Comparison of ENCODE assay signal across 19 cellular contexts in genomic region chr22:38953091-38953490, GRCh38. TPM values are rescaled to one million over a fixed set of nuclear protein-coding genes. Genes with fewer than 3 reads are reported as not detected.
DNase-seq lines count a peak whose midpoint lies in the region; TF ChIP-seq lines count a peak whose summit lies in the region.
"Had no signal": no experiment of that assay in that cellular context is flagged by ENCODE, and none has a peak within 500 bp of the region (broad histone marks: within the 10 kb centered on the region; RNA-seq: fewer than 3 reads in every experiment).

No MANE protein-coding gene starts in this region.

- H3K4me1 Mint-ChIP-seq in activated T-cell treated with anti-CD3 and anti-CD28 coated beads, Interleukin-2, amount 50 U/mL, for 24 hours (ENCODE audit: low read depth): peaks cover 27% of the 10 kb centered on the region
- peaks cover 90% of the 10 kb centered on the region for H3K4me1 Mint-ChIP-seq in dendritic cell treated with granulocyte-macrophage colony-stimulating factor and Interleukin-4, amounts not matched to agents 40 ng/mL and 50 ng/mL, for 4 days (ENCODE audit: low read depth)

- H3K36me3 ChIP-seq in KMS-11 (ENCODE audit: insufficient read depth): no peaks in the 10 kb centered on the region
- H3K36me3 ChIP-seq: adrenal gland, vagina had no signal

- H3K4me1 ChIP-seq in KMS-11 (ENCODE audit: low read depth, poor library complexity, severe bottlenecking): peaks cover 21% of the 10 kb centered on the region
- H3K4me1 ChIP-seq: adrenal gland, vagina had no signal

- DNase-seq in activated T-cell treated with anti-CD3 and anti-CD28 coated beads, Interleukin-2, amount 50 U/mL, for 24 hours: no peak
- DNase-seq in activated T-cell treated with anti-CD3 and anti-CD28 coated beads, Interleukin-2, amount 50 U/mL, for 1 hour: no peak
- DNase-seq in posterior vena cava (ENCODE audit: low spot score) (peak; percentile 57), ACHN (no peak), AG08396 (ENCODE audit: low spot score) (no peak), NCI-H128 (lab: John Stamatoyannopoulos, UW; ENCODE audit: unreplicated experiment) (no peak)
- DNase-seq: adrenal gland; CD4-positive, CD25-positive, alpha-beta regulatory T cell; mesendoderm; NCI-H187 treated with DMSO at 0.1 percent for 48 hours; NCI-H2227 treated with DMSO at 0.1 percent for 48 hours; stimulated activated CD4-positive, alpha-beta T cell treated with anti-CD3 and anti-CD28 coated beads, Interleukin-4, amount 100 ng/mL, for 4 hours had no signal

- no peak overlapping the region for H3K27ac ChIP-seq in KMS-11
- H3K27ac ChIP-seq: adrenal gland, vagina had no signal

- H3K27me3 ChIP-seq in KMS-11 (ENCODE audit: insufficient read depth, low read depth): peaks cover 10% of the 10 kb centered on the region; the same call in 1 of the 2 replicates
- H3K27me3 ChIP-seq: adrenal gland, vagina had no signal

- in situ Hi-C loops in ACHN (cut with HindIII; ENCODE audit: low pct_ligation_motif_present, low pct_unique_long_range_greater_than_20kb, low sequenced_read_pairs): no loop called here

- H4K20me1 ChIP-seq in KMS-11 (ENCODE audit: insufficient read depth): no peaks in the 10 kb centered on the region

- H2AFZ ChIP-seq in KMS-11 (ENCODE audit: low read depth): no peak overlapping the region

- intact Hi-C loops in dendritic cell treated with granulocyte-macrophage colony-stimulating factor and Interleukin-4, amounts not matched to agents 40 ng/mL and 50 ng/mL, for 4 days (cut with micrococcal nuclease): no loop called here
- intact Hi-C loops in posterior vena cava (cut with DNase I): no loop called here

- H3K4me3 ChIP-seq in KMS-11 (IDR thresholded peaks at IDR 0.05; ENCODE audit: insufficient read depth, low read depth, low read length): no peak overlapping the region
- H3K4me3 ChIP-seq: adrenal gland, vagina had no signal

- H3K9ac ChIP-seq in KMS-11: peak overlapping the region; percentile 45; the same call in 1 of the 2 replicates

- no peak for TF ChIP-seq CTCF in KMS-11 (conservative IDR thresholded peaks at IDR 0.05; ENCODE audit: low read depth, low read length)

- H3K79me2 ChIP-seq in KMS-11 (ENCODE audit: insufficient read depth, low read depth): no peaks in the 10 kb centered on the region

- peaks cover 22% of the 10 kb centered on the region for H3K27me3 Mint-ChIP-seq in activated T-cell treated with anti-CD3 and anti-CD28 coated beads, Interleukin-2, amount 50 U/mL, for 24 hours
- H3K27me3 Mint-ChIP-seq in dendritic cell treated with granulocyte-macrophage colony-stimulating factor and Interleukin-4, amounts not matched to agents 40 ng/mL and 50 ng/mL, for 4 days: peaks cover 46% of the 10 kb centered on the region
- H3K27me3 Mint-ChIP-seq: CD4-positive, CD25-positive, alpha-beta regulatory T cell had no signal

- peak overlapping the region; percentile 88 for H3K27ac Mint-ChIP-seq in activated T-cell treated with anti-CD3 and anti-CD28 coated beads, Interleukin-2, amount 50 U/mL, for 24 hours
- peak overlapping the region; percentile 87 for H3K27ac Mint-ChIP-seq in dendritic cell treated with granulocyte-macrophage colony-stimulating factor and Interleukin-4, amounts not matched to agents 40 ng/mL and 50 ng/mL, for 4 days

- peak overlapping the region; percentile 92; the same call in 1 of the 2 replicates for H3K4me2 ChIP-seq in KMS-11

- H3K36me3 Mint-ChIP-seq in activated T-cell treated with anti-CD3 and anti-CD28 coated beads, Interleukin-2, amount 50 U/mL, for 24 hours (ENCODE audit: low read depth): no peaks in the 10 kb centered on the region
- no peaks in the 10 kb centered on the region for H3K36me3 Mint-ChIP-seq in dendritic cell treated with granulocyte-macrophage colony-stimulating factor and Interleukin-4, amounts not matched to agents 40 ng/mL and 50 ng/mL, for 4 days (ENCODE audit: low read depth)
- H3K36me3 Mint-ChIP-seq: CD4-positive, CD25-positive, alpha-beta regulatory T cell had no signal

- H3K9me3 Mint-ChIP-seq in activated T-cell treated with anti-CD3 and anti-CD28 coated beads, Interleukin-2, amount 50 U/mL, for 24 hours: no peaks in the 10 kb centered on the region
- H3K9me3 Mint-ChIP-seq in dendritic cell treated with granulocyte-macrophage colony-stimulating factor and Interleukin-4, amounts not matched to agents 40 ng/mL and 50 ng/mL, for 4 days: no peaks in the 10 kb centered on the region
- H3K9me3 Mint-ChIP-seq: CD4-positive, CD25-positive, alpha-beta regulatory T cell had no signal

- H3K4me3 Mint-ChIP-seq in activated T-cell treated with anti-CD3 and anti-CD28 coated beads, Interleukin-2, amount 50 U/mL, for 24 hours: no peak overlapping the region
- no peak overlapping the region for H3K4me3 Mint-ChIP-seq in dendritic cell treated with granulocyte-macrophage colony-stimulating factor and Interleukin-4, amounts not matched to agents 40 ng/mL and 50 ng/mL, for 4 days
- H3K4me3 Mint-ChIP-seq: CD4-positive, CD25-positive, alpha-beta regulatory T cell had no signal

RNA-seq across cellular contexts. Expression of gene APOBEC3A, which starts 4.3 kb away (rescaled TPM):
- total RNA-seq in posterior vena cava: 1 to 10 TPM; 2.5 to 5.6 TPM
- total RNA-seq: bronchial epithelial cell; CD4-positive, CD25-positive, alpha-beta regulatory T cell; endothelial cell of umbilical vein; pulmonary artery endothelial cell; SK-MEL-5; vagina had no signal

RNA-seq across cellular contexts. Expression of gene APOBEC3B, which starts 29.1 kb away (rescaled TPM):
- total RNA-seq in posterior vena cava: under 1 TPM; 0.14 to 0.56 TPM
- total RNA-seq: bronchial epithelial cell, vagina had no signal
